In the genomic region with DNA sequence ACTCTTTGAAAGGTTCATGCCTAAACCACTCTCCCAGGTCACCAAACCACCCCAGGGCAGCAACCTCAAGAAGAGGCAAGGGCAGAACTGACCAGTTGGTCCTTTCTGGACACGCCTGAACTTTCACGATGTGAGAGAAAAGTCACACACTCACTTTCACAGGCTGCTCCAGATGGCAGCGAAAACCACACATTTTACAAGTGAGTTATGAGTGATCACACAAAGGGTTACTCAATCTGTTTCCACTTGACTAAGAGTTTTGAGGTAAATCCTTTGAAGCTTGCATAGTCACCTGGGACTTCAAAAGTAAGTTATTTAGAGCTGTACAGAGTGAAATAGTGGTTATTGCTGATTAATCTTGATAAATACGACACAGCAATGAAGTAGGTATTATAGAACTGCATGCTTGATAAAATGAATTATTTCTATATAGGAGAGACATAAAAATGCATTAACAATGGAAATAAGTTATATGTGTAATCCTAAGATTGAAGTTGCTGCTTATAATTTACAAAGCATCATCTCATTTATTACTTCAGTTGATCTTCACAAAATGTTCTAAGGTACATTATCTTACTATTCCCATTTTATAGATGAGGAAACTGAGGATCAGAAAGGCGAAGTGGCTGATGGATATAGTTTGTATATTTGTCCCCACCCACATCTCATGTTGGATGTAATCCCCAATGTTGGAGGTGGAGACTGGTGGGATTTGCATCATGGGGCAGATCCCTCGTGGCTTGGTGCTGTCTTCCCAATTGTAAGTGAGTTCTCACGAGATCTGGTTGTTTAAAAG, we compare ENCODE assay signal across 8 cellular contexts.
DNase-seq lines count a peak whose midpoint lies in the region; ATAC-seq lines count a peak whose summit lies in the region.
"Had no signal": no experiment of that assay in that cellular context is flagged by ENCODE, and none has a peak within 500 bp of the region (broad histone marks: within the 10 kb centered on the region; RNA-seq: fewer than 3 reads in every experiment).

No MANE protein-coding gene starts in this region.

- H4K8ac ChIP-seq in trophoblast cell (ENCODE audit: low read depth, low read length): no peak overlapping the region

- no peak overlapping the region for H3K4me3 ChIP-seq in trophoblast cell (ENCODE audit: low read depth, low read length)

- H3K79me1 ChIP-seq in trophoblast cell (ENCODE audit: low read length): no peaks in the 10 kb centered on the region

- H2AK5ac ChIP-seq in trophoblast cell (ENCODE audit: low read length): no peak overlapping the region

- no peak overlapping the region for H2AFZ ChIP-seq in trophoblast cell (ENCODE audit: insufficient read depth, low read length, poor library complexity)

- H4K91ac ChIP-seq in trophoblast cell (ENCODE audit: low read depth, low read length): no peak overlapping the region

- H3K9ac ChIP-seq in trophoblast cell (ENCODE audit: low read length): no peak overlapping the region

- no peak overlapping the region for H2BK120ac ChIP-seq in trophoblast cell (ENCODE audit: insufficient read depth, low read length, poor library complexity)

- no peaks in the 10 kb centered on the region for H3K36me3 ChIP-seq in trophoblast cell (ENCODE audit: control insufficient read depth in 1 of 2, insufficient read depth in 2 of 2, low read length in 2 of 2)

- no peaks in the 10 kb centered on the region for H3K27me3 ChIP-seq in trophoblast cell (ENCODE audit: insufficient read depth, low read length)

- no peak overlapping the region for H3K23ac ChIP-seq in trophoblast cell (ENCODE audit: low read length)

- H3K4ac ChIP-seq in trophoblast cell (ENCODE audit: low read depth, low read length): no peak overlapping the region

- no peak for DNase-seq in A172 (ENCODE audit: low spot score)
- DNase-seq in glomerular visceral epithelial cell (ENCODE audit: extremely low spot score): no peak
- DNase-seq in trophoblast cell: no peak
- DNase-seq: NCI-H2081 treated with DMSO at 0.1 percent for 48 hours had no signal

- H4K12ac ChIP-seq in trophoblast cell (ENCODE audit: low read depth, low read length): no peak overlapping the region

- no peak overlapping the region for H3K14ac ChIP-seq in trophoblast cell (ENCODE audit: low read length)

- H2BK12ac ChIP-seq in trophoblast cell (ENCODE audit: low read length): no peak overlapping the region

- ATAC-seq in GM18867 (IDR thresholded peaks at IDR 0.05; ENCODE audit: unreplicated experiment) (peak; percentile 83), GM21367 (IDR thresholded peaks at IDR 0.05; ENCODE audit: unreplicated experiment) (peak; percentile 75), HG03342 (IDR thresholded peaks at IDR 0.05; ENCODE audit: unreplicated experiment) (peak; percentile 87), esophagus mucosa (peak; percentile 23)

- H3K4me2 ChIP-seq in trophoblast cell (ENCODE audit: low read length): no peak overlapping the region

- no peak overlapping the region for H3K27ac ChIP-seq in trophoblast cell (ENCODE audit: low read depth, low read length)

- H2BK5ac ChIP-seq in trophoblast cell (ENCODE audit: low read depth, low read length, poor library complexity): no peak overlapping the region

- no peak overlapping the region for H3K18ac ChIP-seq in trophoblast cell (ENCODE audit: low read length)

- no peaks in the 10 kb centered on the region for H3K79me2 ChIP-seq in trophoblast cell (ENCODE audit: control insufficient read depth, insufficient read depth, low read length, poor library complexity)

- no CpG with 5 or more reads among the region's 7 CpGs for WGBS in trophoblast cell (ENCODE audit: extremely low coverage, insufficient coverage, insufficient read length)

- H3K9me3 ChIP-seq in trophoblast cell (ENCODE audit: insufficient read depth, low read depth, low read length): no peaks in the 10 kb centered on the region

- peaks cover 0 to 4% of the 10 kb centered on the region in 2 experiments for H3K4me1 ChIP-seq in trophoblast cell (ENCODE audit: control insufficient read depth in 1 of 2, insufficient read depth in 2 of 2, low read length in 2 of 2)

Comparison
In these comparisons a context has a peak if more than half of its experiments do, and no peak if none do; other contexts are left out.
1. ATAC-seq: peak in every context shown above with its lines; median percentile 87 in HG03342; 83 in GM18867; 75 in GM21367; 23 in esophagus mucosa.